In genomic region chr6:157679605-157680580, GRCh38 we compare ENCODE assay signal across 18 cellular contexts.
DNase-seq lines count a peak whose midpoint lies in the region; TF ChIP-seq lines count a peak whose summit lies in the region.
"Had no signal": no experiment of that assay in that cellular context is flagged by ENCODE, and none has a peak within 500 bp of the region (broad histone marks: within the 10 kb centered on the region; RNA-seq: fewer than 3 reads in every experiment).

No MANE protein-coding gene starts in this region.

- H3K4me1 ChIP-seq in neural progenitor cell (peaks cover 10% of the 10 kb centered on the region), prostate gland (replicated peaks) (no peaks in the 10 kb centered on the region)

- no peaks in the 10 kb centered on the region for H4K20me1 ChIP-seq in neural progenitor cell (ENCODE audit: low read depth)
- H4K20me1 ChIP-seq: BLaER1 had no signal

- H3K27ac ChIP-seq in neural progenitor cell, result no peak overlapping the region
- no peak overlapping the region for H3K27ac ChIP-seq in prostate gland
- H3K27ac ChIP-seq: BLaER1, RWPE1 had no signal

- DNase-seq in AG10803 (ENCODE audit: low read depth), result peak; percentile 43
- DNase-seq in NAMALWA (ENCODE audit: low spot score), result peak; percentile 72
- peak; percentile 7 for DNase-seq in choroid plexus epithelial cell (ENCODE audit: low read depth)
- DNase-seq in neural progenitor cell (ENCODE audit: low spot score), result peak; percentile 43
- DNase-seq in NCI-H2107 (lab: John Stamatoyannopoulos, UW), result no peak
- DNase-seq in dermis blood vessel endothelial cell, result no peak
- no peak for DNase-seq in NCI-H1436 (lab: John Stamatoyannopoulos, UW)
- DNase-seq in prostate gland (ENCODE audit: low spot score), result no peak
- DNase-seq: CD8-positive, alpha-beta T cell; DND-41; GDM1; H9; IMR-90; NCI-H1105 treated with DMSO at 0.1 percent for 48 hours; NCI-H187; NCI-H526 treated with DMSO at 0.1 percent for 48 hours had no signal

- no peak for TF ChIP-seq CTCF in AG10803 (conservative IDR thresholded peaks at IDR 0.05; ENCODE audit: low read length)
- TF ChIP-seq CTCF in choroid plexus epithelial cell (conservative IDR thresholded peaks at IDR 0.05; ENCODE audit: low read depth, low read length), result no peak
- no peak for TF ChIP-seq CTCF in neural progenitor cell (IDR thresholded peaks at IDR 0.05)
- no peak for TF ChIP-seq CTCF in prostate gland (IDR thresholded peaks at IDR 0.05)

- no peak overlapping the region for H3K9ac ChIP-seq in neural progenitor cell
- H3K9ac ChIP-seq: BLaER1 had no signal

- H2AFZ ChIP-seq in neural progenitor cell (replicated peaks), result no peak overlapping the region

- H3K27me3 ChIP-seq in neural progenitor cell (no peaks in the 10 kb centered on the region), prostate gland (replicated peaks; ENCODE audit: insufficient read depth) (no peaks in the 10 kb centered on the region)

- H3K27ac Mint-ChIP-seq in neural progenitor cell, result no peak overlapping the region
- H3K27ac Mint-ChIP-seq: CD8-positive, alpha-beta T cell; H9 had no signal

- H3K36me3 ChIP-seq in neural progenitor cell (no peaks in the 10 kb centered on the region), prostate gland (no peaks in the 10 kb centered on the region)
- H3K36me3 ChIP-seq: BLaER1 had no signal

- H3K4me3 ChIP-seq in AG10803 (ENCODE audit: low read length) (no peak overlapping the region), choroid plexus epithelial cell (ENCODE audit: low read depth, low read length) (no peak overlapping the region), neural progenitor cell (no peak overlapping the region), prostate gland (no peak overlapping the region)
- H3K4me3 ChIP-seq: BLaER1 had no signal

- H3F3A ChIP-seq in neural progenitor cell (ENCODE audit: low read depth), result no peaks in the 10 kb centered on the region

- H3K4me1 Mint-ChIP-seq in neural progenitor cell, result no peaks in the 10 kb centered on the region
- H3K4me1 Mint-ChIP-seq: H9 had no signal

- intact Hi-C loops in prostate gland (cut with DNase I), result no loop called here

- peaks cover 6% of the 10 kb centered on the region for H3K27me3 Mint-ChIP-seq in neural progenitor cell (ENCODE audit: insufficient read depth, low read depth)

- 91% methylated on average over 8 of the region's 8 CpGs for WGBS in prostate gland

- H3K9me3 ChIP-seq in neural progenitor cell (ENCODE audit: low read depth) (no peaks in the 10 kb centered on the region), prostate gland (no peaks in the 10 kb centered on the region)
- H3K9me3 ChIP-seq: BLaER1 had no signal

- no peak overlapping the region for H3K4me3 Mint-ChIP-seq in neural progenitor cell
- H3K4me3 Mint-ChIP-seq: CD8-positive, alpha-beta T cell; H9 had no signal

- H3K9me3 Mint-ChIP-seq in neural progenitor cell, result no peaks in the 10 kb centered on the region
- H3K9me3 Mint-ChIP-seq: CD8-positive, alpha-beta T cell; H9 had no signal

- no peaks in the 10 kb centered on the region for H3K79me2 ChIP-seq in neural progenitor cell (ENCODE audit: low read depth)

- no peaks in the 10 kb centered on the region for H3K36me3 Mint-ChIP-seq in neural progenitor cell
- H3K36me3 Mint-ChIP-seq: CD8-positive, alpha-beta T cell had no signal

- no peak overlapping the region for H3K4me2 ChIP-seq in neural progenitor cell
- H3K4me2 ChIP-seq: BLaER1 had no signal

- no peak for TF ChIP-seq POLR2A in prostate gland (IDR thresholded peaks at IDR 0.05)

Comparison
In these comparisons a context has a peak if more than half of its experiments do, and no peak if none do; other contexts are left out.
1. DNase-seq: peak in AG10803 (single experiment), NAMALWA (single experiment), choroid plexus epithelial cell (single experiment) and neural progenitor cell (single experiment); none in NCI-H2107 (single experiment), dermis blood vessel endothelial cell (single experiment), NCI-H1436 (single experiment) and prostate gland (single experiment).